Comparison of ENCODE assay signal across 31 cellular contexts in genomic region chr2:71712179-71712818, GRCh38.
"Had no signal": no experiment of that assay in that cellular context is flagged by ENCODE, and none has a peak within 500 bp of the region (broad histone marks: within the 10 kb centered on the region; RNA-seq: fewer than 3 reads in every experiment).

No MANE protein-coding gene starts in this region.

- DNase-seq: activated B cell treated with CpG ODN at 0.5 μM for 24 hours; activated CD4-positive, alpha-beta T cell treated with anti-CD3 and anti-CD28 coated beads for 48 hours; activated CD4-positive, alpha-beta T cell treated with anti-CD3 and anti-CD28 coated beads, Interleukin-2, amount 50 U/mL, for 1 hour; activated CD4-positive, alpha-beta T cell treated with anti-CD3 and anti-CD28 coated beads, Interleukin-2, amount 50 U/mL, for 48 hours; activated CD8-positive, alpha-beta memory T cell treated with anti-CD3 and anti-CD28 coated beads for 24 hours; activated CD8-positive, alpha-beta T cell treated with anti-CD3 and anti-CD28 coated beads for 36 hours; activated gamma-delta T cell treated with Interleukin-2 at 50 U/mL for 16 hours; activated naive CD4-positive, alpha-beta T cell treated with anti-CD3 and anti-CD28 coated beads, Interleukin-2, amount 50 U/mL, for 16 hours; activated naive CD4-positive, alpha-beta T cell treated with Interleukin-2 at 50 U/mL for 16 hours; activated T-cell treated with anti-CD3 and anti-CD28 coated beads, Interleukin-2, amount 50 U/mL, for 1 hour; activated T-cell treated with anti-CD3 and anti-CD28 coated beads, Interleukin-2, amount 50 U/mL, for 48 hours; amniotic stem cell; anterior cingulate cortex; caudate nucleus; colonic mucosa; effector CD8-positive, alpha-beta T cell; esophagus squamous epithelium; foreskin melanocyte; T-helper 1 cell; T-helper 17 cell; WERI-Rb-1 had no signal

- H3K4me3 ChIP-seq: colonic mucosa, esophagus squamous epithelium, gastroesophageal sphincter had no signal

- FAIRE-seq: astrocyte, endometrium, endothelial cell of umbilical vein had no signal

- H3K4me3 Mint-ChIP-seq: activated B cell treated with CpG ODN at 0.5 μM for 24 hours; activated CD8-positive, alpha-beta T cell treated with anti-CD3 and anti-CD28 coated beads for 36 hours; activated naive CD8-positive, alpha-beta T cell; activated T-helper 1 cell treated with anti-CD3 and anti-CD28 coated beads, Interleukin-12 subunit alpha, Interleukin-12 subunit beta, Interleukin-2, Interleukin-4 antibody, amounts not matched to agents 30 ng/mL and 10 ng/mL and 1 ng/mL, durations not matched to agents 14 hours and 24 hours and 36 hours; T-helper 17 cell; T-helper 2 cell treated with Interferon-gamma antibody and Interleukin-4, amounts not matched to agents 5 μg/mL and 100 μg/mL, for 36 hours had no signal

- ATAC-seq: activated CD4-positive, CD25-positive, alpha-beta regulatory T cell treated with anti-CD3 and anti-CD28 coated beads, Interleukin-2, amount 50 U/mL, for 24 hours; activated CD8-positive, alpha-beta T cell treated with anti-CD3 and anti-CD28 coated beads for 36 hours; T-helper 17 cell had no signal

- H3K4me1 Mint-ChIP-seq: activated B cell treated with CpG ODN at 0.5 μM for 24 hours, T-helper 17 cell had no signal

- H3K27ac Mint-ChIP-seq: activated B cell treated with CpG ODN at 0.5 μM for 24 hours; activated CD8-positive, alpha-beta T cell treated with anti-CD3 and anti-CD28 coated beads for 36 hours; activated naive CD8-positive, alpha-beta T cell; activated T-helper 1 cell treated with anti-CD3 and anti-CD28 coated beads, Interleukin-12 subunit alpha, Interleukin-12 subunit beta, Interleukin-2, Interleukin-4 antibody, amounts not matched to agents 30 ng/mL and 10 ng/mL and 1 ng/mL, durations not matched to agents 14 hours and 24 hours and 36 hours; activated T-helper 2 cell treated with anti-CD3 and anti-CD28 coated beads, Interferon-gamma antibody, Interleukin-2, Interleukin-4, amounts not matched to agents 10 μg/mL and 5 μg/mL and 100 μg/mL, durations not matched to agents 14 hours and 24 hours and 36 hours; T-helper 2 cell treated with Interferon-gamma antibody and Interleukin-4, amounts not matched to agents 5 μg/mL and 100 μg/mL, for 36 hours had no signal

- H3K9me3 ChIP-seq: colonic mucosa, esophagus squamous epithelium, gastroesophageal sphincter had no signal

- H3K4me1 ChIP-seq: colonic mucosa had no signal

- H3K36me3 ChIP-seq: colonic mucosa, esophagus squamous epithelium, gastroesophageal sphincter, WERI-Rb-1 had no signal

- H3K9me3 Mint-ChIP-seq: activated B cell treated with CpG ODN at 0.5 μM for 24 hours; activated CD8-positive, alpha-beta T cell treated with anti-CD3 and anti-CD28 coated beads for 36 hours; activated T-helper 1 cell treated with anti-CD3 and anti-CD28 coated beads, Interleukin-12 subunit alpha, Interleukin-12 subunit beta, Interleukin-2, Interleukin-4 antibody, amounts not matched to agents 30 ng/mL and 10 ng/mL and 1 ng/mL, durations not matched to agents 14 hours and 24 hours and 36 hours; activated T-helper 2 cell treated with anti-CD3 and anti-CD28 coated beads, Interferon-gamma antibody, Interleukin-2, Interleukin-4, amounts not matched to agents 10 μg/mL and 5 μg/mL and 100 μg/mL, durations not matched to agents 14 hours and 24 hours and 36 hours; T-helper 2 cell treated with Interferon-gamma antibody and Interleukin-4, amounts not matched to agents 5 μg/mL and 100 μg/mL, for 36 hours had no signal

- H3K27me3 Mint-ChIP-seq: activated naive CD8-positive, alpha-beta T cell had no signal

- H3K36me3 Mint-ChIP-seq: activated naive CD8-positive, alpha-beta T cell had no signal

- H3K27me3 ChIP-seq: colonic mucosa, esophagus squamous epithelium, gastroesophageal sphincter had no signal

- H3K27ac ChIP-seq: colonic mucosa, epithelial cell of prostate, esophagus squamous epithelium, gastroesophageal sphincter, WERI-Rb-1 had no signal
